In the genomic region with DNA sequence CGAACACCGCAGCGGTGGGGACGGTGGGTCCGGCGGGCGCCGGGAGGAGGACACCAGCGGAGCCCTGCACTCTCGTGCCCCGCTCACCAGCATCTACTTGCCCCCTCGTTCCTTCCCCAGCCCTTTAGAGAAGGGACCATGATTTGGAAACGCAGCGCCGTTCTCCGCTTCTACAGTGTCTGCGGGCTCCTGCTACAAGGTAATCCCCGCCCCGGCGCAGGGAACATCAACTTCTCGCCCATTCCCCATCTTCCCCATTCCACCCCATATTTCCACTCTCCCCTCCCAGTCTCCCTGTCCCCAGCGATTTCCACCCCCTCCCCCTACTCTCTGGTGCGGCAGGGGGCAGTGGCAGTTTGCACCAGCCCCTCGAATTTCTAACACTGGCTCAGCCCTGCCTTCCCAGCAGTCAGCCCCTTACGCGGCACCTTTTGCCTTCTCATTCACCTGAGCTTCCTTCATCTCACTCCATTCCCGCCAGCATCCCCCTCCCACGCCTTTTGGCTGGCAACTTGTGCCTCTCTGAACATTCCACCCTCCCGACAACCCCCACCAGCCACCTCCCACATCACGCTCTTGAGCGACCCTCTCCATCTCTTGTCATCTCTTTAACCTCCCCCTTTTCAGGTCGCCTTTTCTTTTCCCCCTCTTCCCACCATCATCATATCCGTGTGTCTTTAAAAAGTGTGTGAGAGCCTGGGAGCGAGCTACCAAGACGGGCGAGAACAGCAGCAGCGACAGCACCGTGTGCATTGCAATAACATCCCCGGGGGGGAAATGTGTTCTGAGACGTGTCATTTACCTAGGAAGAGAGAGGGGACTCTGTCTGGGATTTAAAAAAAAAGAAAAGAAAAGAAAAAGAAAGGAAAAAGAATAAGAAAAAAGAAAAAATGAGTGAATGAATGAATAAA, we compare ENCODE assay signal across 8 cellular contexts. TPM values are rescaled to one million over a fixed set of nuclear protein-coding genes. Genes with fewer than 3 reads are reported as not detected.
DNase-seq lines count a peak whose midpoint lies in the region; ATAC-seq and TF ChIP-seq lines count a peak whose summit lies in the region.

No MANE protein-coding gene starts in this region.

- in situ Hi-C loops in GM13976 (cut with MboI; ENCODE audit: low sequenced_read_pairs, unreplicated experiment): no loop called here

- H3K27ac ChIP-seq in AG04450 (ENCODE audit: low read depth, low read length): no peak overlapping the region

- intact Hi-C loops in sciatic nerve (cut with DNase I): no loop called here

- peaks cover 36% of the 10 kb centered on the region for H3K27me3 Mint-ChIP-seq in IgD-negative memory B cell

- H3K27ac Mint-ChIP-seq in IgD-negative memory B cell: peak overlapping the region in 1 of 3 donors; percentile 69

- peak overlapping the region in 3 of 4 donors; percentile 75 to 85 (median 84) for H3K4me3 Mint-ChIP-seq in IgD-negative memory B cell

- peaks cover 0 to 9% (median 5%) of the 10 kb centered on the region in 3 donors for H3K4me1 Mint-ChIP-seq in IgD-negative memory B cell

- no peaks in the 10 kb centered on the region; the same call in 1 of the 2 replicates for H3K9me3 ChIP-seq in AG04450 (ENCODE audit: control insufficient read depth, insufficient read depth, low read length)

- DNase-seq in AG04450 (ENCODE audit: low read depth, low spot score): no peak
- peak; percentile 63 for DNase-seq in cerebellar cortex (ENCODE audit: low spot score)
- peak; percentile 53 for DNase-seq in midbrain (lab: John Stamatoyannopoulos, UW)
- DNase-seq in GM13976 (ENCODE audit: low spot score): no peak
- no peak for DNase-seq in sciatic nerve (ENCODE audit: low spot score)
- DNase-seq in SW480 (ENCODE audit: low spot score): no peak

- H3K9me3 Mint-ChIP-seq in IgD-negative memory B cell: peaks cover 0 to 2% (median 0%) of the 10 kb centered on the region in 3 donors

- ATAC-seq in sciatic nerve (no peak), HG03565 (IDR thresholded peaks at IDR 0.05; ENCODE audit: unreplicated experiment) (no peak)

- TF ChIP-seq CTCF in AG04450 (IDR thresholded peaks at IDR 0.05; ENCODE audit: low read depth, low read length): no peak
- no peak for TF ChIP-seq CTCF in GM13976 (IDR thresholded peaks at IDR 0.05; ENCODE audit: borderline replicate concordance, control extremely low read depth, extremely low read depth, insufficient read depth, missing control alignments)

- peaks cover 8% of the 10 kb centered on the region for H3K27me3 ChIP-seq in AG04450 (ENCODE audit: control insufficient read depth, insufficient read depth, low read length)

- CTCF ChIA-PET in AG04450 (lab: Charles Lee): no interaction called here

- POLR2A ChIA-PET in AG04450 (lab: Yijun Ruan, JAX): no interaction called here

- peak overlapping the region; percentile 49 for H3K4me3 ChIP-seq in AG04450 (ENCODE audit: low read depth, low read length)

- no peaks in the 10 kb centered on the region for H3K36me3 Mint-ChIP-seq in IgD-negative memory B cell

RNA-seq across cellular contexts. Expression of a gene that starts 0.9 kb away (rescaled TPM):
- polyA plus RNA-seq in AG04450 (2011; rRNA removed) (not detected in 2 replicates), IgD-negative memory B cell (not detected)
- 0.23 TPM in 1 of 2 replicates, not detected in the other for polyA minus RNA-seq in AG04450 (2011; rRNA and poly(A)+ RNA removed)
- 60.8 TPM for total RNA-seq in sciatic nerve

Comparison
In these comparisons a context has a peak if more than half of its experiments do, and no peak if none do; other contexts are left out.
1. DNase-seq: peak in cerebellar cortex (single experiment) and midbrain (single experiment); none in AG04450 (single experiment), GM13976 (single experiment), sciatic nerve (single experiment) and SW480 (single experiment).